8 cellular contexts compared by ENCODE assay signal in the genomic region with DNA sequence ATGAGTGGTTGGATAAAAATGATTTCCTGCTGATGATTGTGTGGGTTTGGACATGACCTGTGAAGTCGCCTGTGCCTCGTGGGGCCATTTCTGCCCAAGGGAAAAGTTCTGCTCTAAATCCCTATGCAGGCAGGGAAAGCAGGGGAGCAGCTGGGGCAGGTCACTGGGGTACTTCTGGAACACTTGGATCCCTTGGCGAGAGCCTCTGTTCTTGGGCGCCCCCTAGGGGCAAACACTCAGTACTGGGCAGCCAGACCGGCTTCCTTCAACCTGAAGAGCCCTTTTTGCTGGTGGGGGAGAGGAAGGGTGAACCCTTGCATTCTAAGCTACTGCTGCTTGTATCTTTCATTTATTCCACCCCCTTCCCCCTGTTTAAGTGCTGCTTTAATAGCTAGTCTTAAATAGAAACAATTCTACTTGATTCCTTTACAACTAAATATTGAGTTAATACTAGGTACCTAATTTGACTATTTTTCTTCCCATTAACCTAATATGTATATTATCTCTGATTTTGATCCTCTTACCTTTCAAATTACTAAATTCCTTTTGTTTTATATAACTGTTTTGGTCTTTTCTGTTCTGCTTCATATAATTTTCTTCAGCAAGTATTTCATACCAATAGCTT. TPM values are rescaled to one million over a fixed set of nuclear protein-coding genes. Genes with fewer than 3 reads are reported as not detected.
DNase-seq lines count a peak whose midpoint lies in the region; ATAC-seq and TF ChIP-seq lines count a peak whose summit lies in the region.

No MANE protein-coding gene starts in this region.

- DNase-seq in ELF-1 (ENCODE audit: low read depth, low spot score) (peak; percentile 83), Peyer's patch (peak; percentile 53 to 89 (median 81)), adipocyte (ENCODE audit: low read depth) (peak; percentile 88), right cardiac atrium (peak; percentile 71 to 86 (median 85)), sigmoid colon (peak; percentile 75)
- DNase-seq in Jurkat, Clone E6-1 (ENCODE audit: low read depth, low spot score) = peak; percentile 36
- DNase-seq in effector CD8-positive, alpha-beta T cell (lab: John Stamatoyannopoulos, UW) = no peak

- no peak for TF ChIP-seq EP300 in sigmoid colon (IDR thresholded peaks at IDR 0.05)

- H3K4me3 ChIP-seq in Jurkat, Clone E6-1 (ENCODE audit: low read length) = no peak overlapping the region
- H3K4me3 ChIP-seq in Peyer's patch = no peak overlapping the region
- no peak overlapping the region for H3K4me3 ChIP-seq in adipocyte (ENCODE audit: low read length)
- H3K4me3 ChIP-seq in right cardiac atrium (ENCODE audit: low read length) = no peak overlapping the region
- H3K4me3 ChIP-seq in sigmoid colon = no peak overlapping the region

- intact Hi-C loops in right cardiac atrium (cut with DNase I) = loop anchor here in 2 of 4 donors (5.0 to 10.0 kb wide), 2 partner anchors 187 to 190 kb away; no protein-coding TSS in a partner anchor
- intact Hi-C loops in sigmoid colon (cut with DNase I) = loop anchor here (2.0 kb wide), 1 partner anchor 191 kb away; no protein-coding TSS in a partner anchor

- H3K27ac ChIP-seq in Peyer's patch (no peak overlapping the region), right cardiac atrium (ENCODE audit: low read length) (no peak overlapping the region), sigmoid colon (no peak overlapping the region)

- TF ChIP-seq POLR2A in Peyer's patch (IDR thresholded peaks at IDR 0.05) = no peak
- TF ChIP-seq POLR2A in sigmoid colon (IDR thresholded peaks at IDR 0.05) = no peak

- peaks cover 0 to 3% (median 0%) of the 10 kb centered on the region in 4 donors for H3K4me1 ChIP-seq in Peyer's patch
- H3K4me1 ChIP-seq in adipocyte (ENCODE audit: control insufficient read depth, insufficient read depth, low read length) = peaks cover 6% of the 10 kb centered on the region
- H3K4me1 ChIP-seq in right cardiac atrium (ENCODE audit: control insufficient read depth, insufficient read depth, low read length) = no peaks in the 10 kb centered on the region
- no peaks in the 10 kb centered on the region for H3K4me1 ChIP-seq in sigmoid colon

- H3K9ac ChIP-seq in adipocyte (ENCODE audit: low read length) = no peak overlapping the region

- ATAC-seq in GM21619 (IDR thresholded peaks at IDR 0.05; ENCODE audit: unreplicated experiment) = peak; percentile 83
- ATAC-seq in right cardiac atrium = peak; percentile 56 to 79

- TF ChIP-seq CTCF in Peyer's patch (IDR thresholded peaks at IDR 0.05) = peak; percentile 27 to 88 (median 75)
- TF ChIP-seq CTCF in sigmoid colon (IDR thresholded peaks at IDR 0.05) = peak; percentile 38 to 79 (median 62)

- WGBS in right cardiac atrium = 33% methylated on average over 5 of the region's 5 CpGs
- WGBS in sigmoid colon, 2 donors = 21 to 30% methylated on average over 5 of the region's 5 CpGs

- no peaks in the 10 kb centered on the region for H3K36me3 ChIP-seq in Peyer's patch
- no peaks in the 10 kb centered on the region for H3K36me3 ChIP-seq in adipocyte (ENCODE audit: control insufficient read depth, insufficient read depth, low read length, severe bottlenecking)
- no peaks in the 10 kb centered on the region for H3K36me3 ChIP-seq in sigmoid colon

- H3K9me3 ChIP-seq in Peyer's patch (no peaks in the 10 kb centered on the region), adipocyte (ENCODE audit: control insufficient read depth, low read length) (no peaks in the 10 kb centered on the region), right cardiac atrium (ENCODE audit: control insufficient read depth, low read length) (no peaks in the 10 kb centered on the region), sigmoid colon (no peaks in the 10 kb centered on the region)

- H3K27me3 ChIP-seq in Peyer's patch = no peaks in the 10 kb centered on the region
- H3K27me3 ChIP-seq in adipocyte (replicated peaks; ENCODE audit: control insufficient read depth, insufficient read depth, low read length) = peaks cover 6% of the 10 kb centered on the region
- no peaks in the 10 kb centered on the region for H3K27me3 ChIP-seq in right cardiac atrium (ENCODE audit: control insufficient read depth, insufficient read depth)
- H3K27me3 ChIP-seq in sigmoid colon = no peaks in the 10 kb centered on the region

RNA-seq across cellular contexts. Expression of a gene that starts 5.1 kb away (rescaled TPM):
- polyA plus RNA-seq in Jurkat, Clone E6-1 (2012; ENCODE audit: insufficient read depth, insufficient read length) = not detected
- total RNA-seq in Peyer's patch (not detected), right cardiac atrium (under 1 TPM in 1 of 4 donors, not detected in 3; 0.51 TPM), sigmoid colon (not detected)
- polyA plus RNA-seq in right cardiac atrium (0.16 TPM), sigmoid colon (1 to 10 TPM in 1 of 3 donors, not detected in 2; 1.3 TPM)

RNA-seq across cellular contexts. Expression of a gene that starts 11.1 kb away (rescaled TPM):
- polyA plus RNA-seq in Jurkat, Clone E6-1 (2012; ENCODE audit: insufficient read depth, insufficient read length) = not detected
- total RNA-seq in Peyer's patch = not detected
- under 1 TPM in 3 of 4 donors, not detected in 1; 0.20 to 0.49 (median 0.26) TPM for total RNA-seq in right cardiac atrium
- polyA plus RNA-seq in right cardiac atrium = 0.23 TPM
- total RNA-seq in sigmoid colon = not detected
- polyA plus RNA-seq in sigmoid colon = not detected
